Comparison of ENCODE assay signal across 1 cellular context in the genomic region with DNA sequence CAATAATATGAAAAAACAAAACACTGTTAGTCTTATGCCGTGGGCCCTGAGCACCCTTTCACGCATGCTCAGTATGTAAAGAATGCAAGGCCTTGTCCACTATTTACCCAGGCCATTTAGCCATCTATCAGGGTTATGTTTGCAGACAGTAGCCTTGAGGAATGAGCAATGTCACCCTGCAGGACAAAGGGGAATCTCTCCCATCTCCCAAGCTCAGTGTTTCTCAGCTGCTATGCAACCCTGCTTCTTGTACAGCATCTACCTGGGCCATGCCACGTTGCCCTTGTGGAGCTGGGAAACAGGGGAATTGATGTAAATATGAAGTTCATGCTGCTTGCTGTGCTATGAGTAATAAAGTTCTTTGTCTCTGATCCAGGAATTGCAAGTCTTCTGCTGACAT.
A peak's percentile ranks its signal among the peaks of the same experiment; 100 is the strongest.
TF ChIP-seq lines count a peak whose summit lies in the region.

No MANE protein-coding gene starts in this region.

TF ChIP-seq in HepG2, 621 proteins besides CTCF, POLR2A, EP300 and RAD21 (continued from another document and continues in another):
- TF ChIP-seq, protein P1, sequence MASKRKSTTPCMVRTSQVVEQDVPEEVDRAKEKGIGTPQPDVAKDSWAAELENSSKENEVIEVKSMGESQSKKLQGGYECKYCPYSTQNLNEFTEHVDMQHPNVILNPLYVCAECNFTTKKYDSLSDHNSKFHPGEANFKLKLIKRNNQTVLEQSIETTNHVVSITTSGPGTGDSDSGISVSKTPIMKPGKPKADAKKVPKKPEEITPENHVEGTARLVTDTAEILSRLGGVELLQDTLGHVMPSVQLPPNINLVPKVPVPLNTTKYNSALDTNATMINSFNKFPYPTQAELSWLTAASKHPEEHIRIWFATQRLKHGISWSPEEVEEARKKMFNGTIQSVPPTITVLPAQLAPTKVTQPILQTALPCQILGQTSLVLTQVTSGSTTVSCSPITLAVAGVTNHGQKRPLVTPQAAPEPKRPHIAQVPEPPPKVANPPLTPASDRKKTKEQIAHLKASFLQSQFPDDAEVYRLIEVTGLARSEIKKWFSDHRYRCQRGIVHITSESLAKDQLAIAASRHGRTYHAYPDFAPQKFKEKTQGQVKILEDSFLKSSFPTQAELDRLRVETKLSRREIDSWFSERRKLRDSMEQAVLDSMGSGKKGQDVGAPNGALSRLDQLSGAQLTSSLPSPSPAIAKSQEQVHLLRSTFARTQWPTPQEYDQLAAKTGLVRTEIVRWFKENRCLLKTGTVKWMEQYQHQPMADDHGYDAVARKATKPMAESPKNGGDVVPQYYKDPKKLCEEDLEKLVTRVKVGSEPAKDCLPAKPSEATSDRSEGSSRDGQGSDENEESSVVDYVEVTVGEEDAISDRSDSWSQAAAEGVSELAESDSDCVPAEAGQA (IDR thresholded peaks at IDR 0.05; ENCODE audit: low read depth), result no peak
- TF ChIP-seq, protein P1 (CRISPR knock-in tag; IDR thresholded peaks at IDR 0.05; ENCODE audit: borderline replicate concordance), result no peak
- TF ChIP-seq HMG20B (CRISPR knock-in tag; conservative IDR thresholded peaks at IDR 0.05) (no peak), MIER3 (CRISPR knock-in tag; IDR thresholded peaks at IDR 0.05; ENCODE audit: borderline replicate concordance) (no peak), JUND (CRISPR knock-in tag; IDR thresholded peaks at IDR 0.05) (no peak), ATF7-NPFF (CRISPR knock-in tag; IDR thresholded peaks at IDR 0.05; ENCODE audit: low read depth) (no peak), SIN3A (IDR thresholded peaks at IDR 0.05; ENCODE audit: borderline replicate concordance, low read depth, low read length) (no peak), KLF12 (CRISPR knock-in tag; IDR thresholded peaks at IDR 0.05; ENCODE audit: borderline replicate concordance) (no peak), SAP130 (CRISPR knock-in tag; IDR thresholded peaks at IDR 0.05; ENCODE audit: low read depth) (peak; percentile 21; the same call in 1 of the 2 replicates), HNF4A (CRISPR knock-in tag; IDR thresholded peaks at IDR 0.05) (0 out of 2 replicates have a peak, but pooled peaks have one; percentile 17), ZNF605 (CRISPR knock-in tag; IDR thresholded peaks at IDR 0.05) (peak; percentile 81; the same call in 1 of the 2 replicates), CBX5 (CRISPR knock-in tag; IDR thresholded peaks at IDR 0.05; ENCODE audit: borderline replicate concordance) (no peak), ZNF317 (CRISPR knock-in tag; IDR thresholded peaks at IDR 0.05) (no peak), NCOA2 (CRISPR knock-in tag; IDR thresholded peaks at IDR 0.05) (0 out of 2 replicates have a peak, but pooled peaks have one; percentile 20), ZBTB1 (CRISPR knock-in tag; IDR thresholded peaks at IDR 0.05; ENCODE audit: borderline replicate concordance) (no peak), POLR2G (IDR thresholded peaks at IDR 0.05; ENCODE audit: low read depth, low read length) (no peak), HNRNPUL1 (IDR thresholded peaks at IDR 0.05; ENCODE audit: low read depth, low read length) (no peak), ZFX (CRISPR knock-in tag; IDR thresholded peaks at IDR 0.05; ENCODE audit: low read depth) (peak; percentile 33; the same call in 1 of the 2 replicates), TEAD3 (CRISPR knock-in tag; optimal IDR thresholded peaks at IDR 0.05; ENCODE audit: borderline replicate concordance) (peak; percentile 82), ZNF263 (CRISPR knock-in tag; IDR thresholded peaks at IDR 0.05) (no peak), ZNF232 (CRISPR knock-in tag; IDR thresholded peaks at IDR 0.05; ENCODE audit: borderline replicate concordance) (no peak), SOX13 (IDR thresholded peaks at IDR 0.05) (no peak), SOX13 (CRISPR knock-in tag; conservative IDR thresholded peaks at IDR 0.05 in 1 of 2, IDR thresholded peaks at IDR 0.05 in 1 of 2) (peak in 1 of 2 experiments; percentile 58; a peak in 1 of 4 replicates), TOPORS (CRISPR knock-in tag; IDR thresholded peaks at IDR 0.05) (no peak), FOXA1 (IDR thresholded peaks at IDR 0.05) (no peak), FOXA1 (CRISPR knock-in tag; IDR thresholded peaks at IDR 0.05) (peak; percentile 75)
- TF ChIP-seq, protein P2, sequence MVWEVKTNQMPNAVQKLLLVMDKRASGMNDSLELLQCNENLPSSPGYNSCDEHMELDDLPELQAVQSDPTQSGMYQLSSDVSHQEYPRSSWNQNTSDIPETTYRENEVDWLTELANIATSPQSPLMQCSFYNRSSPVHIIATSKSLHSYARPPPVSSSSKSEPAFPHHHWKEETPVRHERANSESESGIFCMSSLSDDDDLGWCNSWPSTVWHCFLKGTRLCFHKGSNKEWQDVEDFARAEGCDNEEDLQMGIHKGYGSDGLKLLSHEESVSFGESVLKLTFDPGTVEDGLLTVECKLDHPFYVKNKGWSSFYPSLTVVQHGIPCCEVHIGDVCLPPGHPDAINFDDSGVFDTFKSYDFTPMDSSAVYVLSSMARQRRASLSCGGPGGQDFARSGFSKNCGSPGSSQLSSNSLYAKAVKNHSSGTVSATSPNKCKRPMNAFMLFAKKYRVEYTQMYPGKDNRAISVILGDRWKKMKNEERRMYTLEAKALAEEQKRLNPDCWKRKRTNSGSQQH (CRISPR knock-in tag; IDR thresholded peaks at IDR 0.05; ENCODE audit: low read depth), result no peak
- TF ChIP-seq, protein P3, sequence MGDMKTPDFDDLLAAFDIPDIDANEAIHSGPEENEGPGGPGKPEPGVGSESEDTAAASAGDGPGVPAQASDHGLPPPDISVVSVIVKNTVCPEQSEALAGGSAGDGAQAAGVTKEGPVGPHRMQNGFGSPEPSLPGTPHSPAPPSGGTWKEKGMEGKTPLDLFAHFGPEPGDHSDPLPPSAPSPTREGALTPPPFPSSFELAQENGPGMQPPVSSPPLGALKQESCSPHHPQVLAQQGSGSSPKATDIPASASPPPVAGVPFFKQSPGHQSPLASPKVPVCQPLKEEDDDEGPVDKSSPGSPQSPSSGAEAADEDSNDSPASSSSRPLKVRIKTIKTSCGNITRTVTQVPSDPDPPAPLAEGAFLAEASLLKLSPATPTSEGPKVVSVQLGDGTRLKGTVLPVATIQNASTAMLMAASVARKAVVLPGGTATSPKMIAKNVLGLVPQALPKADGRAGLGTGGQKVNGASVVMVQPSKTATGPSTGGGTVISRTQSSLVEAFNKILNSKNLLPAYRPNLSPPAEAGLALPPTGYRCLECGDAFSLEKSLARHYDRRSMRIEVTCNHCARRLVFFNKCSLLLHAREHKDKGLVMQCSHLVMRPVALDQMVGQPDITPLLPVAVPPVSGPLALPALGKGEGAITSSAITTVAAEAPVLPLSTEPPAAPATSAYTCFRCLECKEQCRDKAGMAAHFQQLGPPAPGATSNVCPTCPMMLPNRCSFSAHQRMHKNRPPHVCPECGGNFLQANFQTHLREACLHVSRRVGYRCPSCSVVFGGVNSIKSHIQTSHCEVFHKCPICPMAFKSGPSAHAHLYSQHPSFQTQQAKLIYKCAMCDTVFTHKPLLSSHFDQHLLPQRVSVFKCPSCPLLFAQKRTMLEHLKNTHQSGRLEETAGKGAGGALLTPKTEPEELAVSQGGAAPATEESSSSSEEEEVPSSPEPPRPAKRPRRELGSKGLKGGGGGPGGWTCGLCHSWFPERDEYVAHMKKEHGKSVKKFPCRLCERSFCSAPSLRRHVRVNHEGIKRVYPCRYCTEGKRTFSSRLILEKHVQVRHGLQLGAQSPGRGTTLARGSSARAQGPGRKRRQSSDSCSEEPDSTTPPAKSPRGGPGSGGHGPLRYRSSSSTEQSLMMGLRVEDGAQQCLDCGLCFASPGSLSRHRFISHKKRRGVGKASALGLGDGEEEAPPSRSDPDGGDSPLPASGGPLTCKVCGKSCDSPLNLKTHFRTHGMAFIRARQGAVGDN (CRISPR knock-in tag; IDR thresholded peaks at IDR 0.05), result no peak
- TF ChIP-seq, protein P4, sequence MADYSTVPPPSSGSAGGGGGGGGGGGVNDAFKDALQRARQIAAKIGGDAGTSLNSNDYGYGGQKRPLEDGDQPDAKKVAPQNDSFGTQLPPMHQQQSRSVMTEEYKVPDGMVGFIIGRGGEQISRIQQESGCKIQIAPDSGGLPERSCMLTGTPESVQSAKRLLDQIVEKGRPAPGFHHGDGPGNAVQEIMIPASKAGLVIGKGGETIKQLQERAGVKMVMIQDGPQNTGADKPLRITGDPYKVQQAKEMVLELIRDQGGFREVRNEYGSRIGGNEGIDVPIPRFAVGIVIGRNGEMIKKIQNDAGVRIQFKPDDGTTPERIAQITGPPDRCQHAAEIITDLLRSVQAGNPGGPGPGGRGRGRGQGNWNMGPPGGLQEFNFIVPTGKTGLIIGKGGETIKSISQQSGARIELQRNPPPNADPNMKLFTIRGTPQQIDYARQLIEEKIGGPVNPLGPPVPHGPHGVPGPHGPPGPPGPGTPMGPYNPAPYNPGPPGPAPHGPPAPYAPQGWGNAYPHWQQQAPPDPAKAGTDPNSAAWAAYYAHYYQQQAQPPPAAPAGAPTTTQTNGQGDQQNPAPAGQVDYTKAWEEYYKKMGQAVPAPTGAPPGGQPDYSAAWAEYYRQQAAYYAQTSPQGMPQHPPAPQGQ (CRISPR knock-in tag; IDR thresholded peaks at IDR 0.05; ENCODE audit: borderline replicate concordance), result no peak
- TF ChIP-seq, protein P5, sequence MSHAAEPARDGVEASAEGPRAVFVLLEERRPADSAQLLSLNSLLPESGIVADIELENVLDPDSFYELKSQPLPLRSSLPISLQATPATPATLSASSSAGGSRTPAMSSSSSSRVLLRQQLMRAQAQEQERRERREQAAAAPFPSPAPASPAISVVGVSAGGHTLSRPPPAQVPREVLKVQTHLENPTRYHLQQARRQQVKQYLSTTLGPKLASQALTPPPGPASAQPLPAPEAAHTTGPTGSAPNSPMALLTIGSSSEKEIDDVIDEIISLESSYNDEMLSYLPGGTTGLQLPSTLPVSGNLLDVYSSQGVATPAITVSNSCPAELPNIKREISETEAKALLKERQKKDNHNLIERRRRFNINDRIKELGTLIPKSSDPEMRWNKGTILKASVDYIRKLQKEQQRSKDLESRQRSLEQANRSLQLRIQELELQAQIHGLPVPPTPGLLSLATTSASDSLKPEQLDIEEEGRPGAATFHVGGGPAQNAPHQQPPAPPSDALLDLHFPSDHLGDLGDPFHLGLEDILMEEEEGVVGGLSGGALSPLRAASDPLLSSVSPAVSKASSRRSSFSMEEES (CRISPR knock-in tag; IDR thresholded peaks at IDR 0.05), result no peak
- TF ChIP-seq, protein P6, sequence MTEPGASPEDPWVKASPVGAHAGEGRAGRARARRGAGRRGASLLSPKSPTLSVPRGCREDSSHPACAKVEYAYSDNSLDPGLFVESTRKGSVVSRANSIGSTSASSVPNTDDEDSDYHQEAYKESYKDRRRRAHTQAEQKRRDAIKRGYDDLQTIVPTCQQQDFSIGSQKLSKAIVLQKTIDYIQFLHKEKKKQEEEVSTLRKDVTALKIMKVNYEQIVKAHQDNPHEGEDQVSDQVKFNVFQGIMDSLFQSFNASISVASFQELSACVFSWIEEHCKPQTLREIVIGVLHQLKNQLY (CRISPR knock-in tag; IDR thresholded peaks at IDR 0.05), result no peak
- TF ChIP-seq, protein P7, sequence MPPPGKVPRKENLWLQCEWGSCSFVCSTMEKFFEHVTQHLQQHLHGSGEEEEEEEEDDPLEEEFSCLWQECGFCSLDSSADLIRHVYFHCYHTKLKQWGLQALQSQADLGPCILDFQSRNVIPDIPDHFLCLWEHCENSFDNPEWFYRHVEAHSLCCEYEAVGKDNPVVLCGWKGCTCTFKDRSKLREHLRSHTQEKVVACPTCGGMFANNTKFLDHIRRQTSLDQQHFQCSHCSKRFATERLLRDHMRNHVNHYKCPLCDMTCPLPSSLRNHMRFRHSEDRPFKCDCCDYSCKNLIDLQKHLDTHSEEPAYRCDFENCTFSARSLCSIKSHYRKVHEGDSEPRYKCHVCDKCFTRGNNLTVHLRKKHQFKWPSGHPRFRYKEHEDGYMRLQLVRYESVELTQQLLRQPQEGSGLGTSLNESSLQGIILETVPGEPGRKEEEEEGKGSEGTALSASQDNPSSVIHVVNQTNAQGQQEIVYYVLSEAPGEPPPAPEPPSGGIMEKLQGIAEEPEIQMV (CRISPR knock-in tag; IDR thresholded peaks at IDR 0.05; ENCODE audit: low read depth), result no peak
- TF ChIP-seq, protein P8, sequence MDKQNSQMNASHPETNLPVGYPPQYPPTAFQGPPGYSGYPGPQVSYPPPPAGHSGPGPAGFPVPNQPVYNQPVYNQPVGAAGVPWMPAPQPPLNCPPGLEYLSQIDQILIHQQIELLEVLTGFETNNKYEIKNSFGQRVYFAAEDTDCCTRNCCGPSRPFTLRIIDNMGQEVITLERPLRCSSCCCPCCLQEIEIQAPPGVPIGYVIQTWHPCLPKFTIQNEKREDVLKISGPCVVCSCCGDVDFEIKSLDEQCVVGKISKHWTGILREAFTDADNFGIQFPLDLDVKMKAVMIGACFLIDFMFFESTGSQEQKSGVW (CRISPR knock-in tag; IDR thresholded peaks at IDR 0.05; ENCODE audit: borderline replicate concordance), result no peak
- TF ChIP-seq, protein P9, sequence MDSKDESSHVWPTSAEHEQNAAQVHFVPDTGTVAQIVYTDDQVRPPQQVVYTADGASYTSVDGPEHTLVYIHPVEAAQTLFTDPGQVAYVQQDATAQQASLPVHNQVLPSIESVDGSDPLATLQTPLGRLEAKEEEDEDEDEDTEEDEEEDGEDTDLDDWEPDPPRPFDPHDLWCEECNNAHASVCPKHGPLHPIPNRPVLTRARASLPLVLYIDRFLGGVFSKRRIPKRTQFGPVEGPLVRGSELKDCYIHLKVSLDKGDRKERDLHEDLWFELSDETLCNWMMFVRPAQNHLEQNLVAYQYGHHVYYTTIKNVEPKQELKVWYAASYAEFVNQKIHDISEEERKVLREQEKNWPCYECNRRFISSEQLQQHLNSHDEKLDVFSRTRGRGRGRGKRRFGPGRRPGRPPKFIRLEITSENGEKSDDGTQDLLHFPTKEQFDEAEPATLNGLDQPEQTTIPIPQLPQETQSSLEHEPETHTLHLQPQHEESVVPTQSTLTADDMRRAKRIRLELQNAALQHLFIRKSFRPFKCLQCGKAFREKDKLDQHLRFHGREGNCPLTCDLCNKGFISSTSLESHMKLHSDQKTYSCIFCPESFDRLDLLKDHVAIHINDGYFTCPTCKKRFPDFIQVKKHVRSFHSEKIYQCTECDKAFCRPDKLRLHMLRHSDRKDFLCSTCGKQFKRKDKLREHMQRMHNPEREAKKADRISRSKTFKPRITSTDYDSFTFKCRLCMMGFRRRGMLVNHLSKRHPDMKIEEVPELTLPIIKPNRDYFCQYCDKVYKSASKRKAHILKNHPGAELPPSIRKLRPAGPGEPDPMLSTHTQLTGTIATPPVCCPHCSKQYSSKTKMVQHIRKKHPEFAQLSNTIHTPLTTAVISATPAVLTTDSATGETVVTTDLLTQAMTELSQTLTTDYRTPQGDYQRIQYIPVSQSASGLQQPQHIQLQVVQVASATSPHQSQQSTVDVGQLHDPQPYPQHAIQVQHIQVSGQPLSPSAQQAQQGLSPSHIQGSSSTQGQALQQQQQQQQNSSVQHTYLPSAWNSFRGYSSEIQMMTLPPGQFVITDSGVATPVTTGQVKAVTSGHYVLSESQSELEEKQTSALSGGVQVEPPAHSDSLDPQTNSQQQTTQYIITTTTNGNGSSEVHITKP (CRISPR knock-in tag; IDR thresholded peaks at IDR 0.05; ENCODE audit: low read depth), result no peak
